In genomic region chr15:69013726-69014406, GRCh38 we compare ENCODE assay signal across 14 cellular contexts. TPM values are rescaled to one million over a fixed set of nuclear protein-coding genes. Genes with fewer than 3 reads are reported as not detected.
"Had no signal": no experiment of that assay in that cellular context is flagged by ENCODE, and none has a peak within 500 bp of the region (broad histone marks: within the 10 kb centered on the region; RNA-seq: fewer than 3 reads in every experiment).

No MANE protein-coding gene starts in this region.

- ATAC-seq: activated CD8-positive, alpha-beta T cell treated with anti-CD3 and anti-CD28 coated beads for 36 hours; pancreas; stimulated activated naive CD8-positive, alpha-beta T cell treated with anti-CD3 and anti-CD28 coated beads, Interleukin-15, amount 100 ng/mL, for 72 hours had no signal

- H3K9me3 ChIP-seq: pancreas, thoracic aorta had no signal

- H3K4me3 ChIP-seq: coronary artery, pancreas, thoracic aorta had no signal

- H3K27me3 ChIP-seq: pancreas had no signal

- FAIRE-seq: endothelial cell of umbilical vein, pancreas had no signal

- H3K4me1 ChIP-seq: pancreas had no signal

- H3K27ac ChIP-seq: coronary artery, pancreas, thoracic aorta had no signal

- DNase-seq: activated CD8-positive, alpha-beta T cell treated with anti-CD3 and anti-CD28 coated beads for 36 hours; activated naive CD4-positive, alpha-beta T cell treated with anti-CD3 and anti-CD28 coated beads for 36 hours; effector CD4-positive, alpha-beta T cell; hippocampal formation; kidney glomerular epithelial cell; pancreas; stimulated activated CD4-positive, alpha-beta T cell treated with anti-CD3 and anti-CD28 coated beads, Interleukin-15, amount 100 ng/mL, for 24 hours; stimulated activated CD4-positive, alpha-beta T cell treated with anti-CD3 and anti-CD28 coated beads, Interleukin-4, amount 100 ng/mL, for 24 hours; stimulated activated naive CD8-positive, alpha-beta T cell treated with anti-CD3 and anti-CD28 coated beads, Interleukin-15, amount 100 ng/mL, for 72 hours had no signal

- H3K36me3 ChIP-seq: pancreas, thoracic aorta had no signal

RNA-seq across cellular contexts. Expression of gene NOX5, which starts 0.6 kb away (rescaled TPM):
- total RNA-seq: activated CD8-positive, alpha-beta T cell treated with anti-CD3 and anti-CD28 coated beads for 36 hours; activated naive CD4-positive, alpha-beta T cell treated with anti-CD3 and anti-CD28 coated beads for 36 hours; cardiac septum; endothelial cell of umbilical vein; neural crest cell had no signal
